In genomic region chr19:10389863-10390262, GRCh38 we compare ENCODE assay signal across 10 cellular contexts. TPM values are rescaled to one million over a fixed set of nuclear protein-coding genes. Genes with fewer than 3 reads are reported as not detected.
A peak's percentile ranks its signal among the peaks of the same experiment; 100 is the strongest.
DNase-seq lines count a peak whose midpoint lies in the region; ATAC-seq and TF ChIP-seq lines count a peak whose summit lies in the region.
"Had no signal": no experiment of that assay in that cellular context is flagged by ENCODE, and none has a peak within 500 bp of the region (broad histone marks: within the 10 kb centered on the region; RNA-seq: fewer than 3 reads in every experiment).

No MANE protein-coding gene starts in this region.

- no peak overlapping the region for H3K27ac ChIP-seq in trophoblast cell (ENCODE audit: low read depth, low read length)

- peak; percentile 25 for DNase-seq in stimulated activated CD4-positive, alpha-beta T cell treated with anti-CD3 and anti-CD28 coated beads, Interleukin-12 subunit alpha, Interleukin-12 subunit beta, amount 100 ng/mL, for 4 hours
- no peak for DNase-seq in stimulated activated CD4-positive, alpha-beta T cell treated with anti-CD3 and anti-CD28 coated beads, Interleukin-4, amount 100 ng/mL, for 4 hours
- DNase-seq in fibroblast of pulmonary artery (ENCODE audit: low read depth): peak; percentile 18
- no peak for DNase-seq in hippocampal formation (lab: John Stamatoyannopoulos, UW)
- no peak for DNase-seq in trophoblast cell
- DNase-seq in NCI-H1930 (lab: John Stamatoyannopoulos, UW): no peak
- DNase-seq: DMS79; effector CD4-positive, alpha-beta T cell had no signal

- no peak overlapping the region for H3K4me2 ChIP-seq in trophoblast cell (ENCODE audit: low read length)

- WGBS in trophoblast cell (ENCODE audit: extremely low coverage, insufficient coverage, insufficient read length): no CpG with 5 or more reads among the region's 12 CpGs

- no peak overlapping the region for H3K14ac ChIP-seq in trophoblast cell (ENCODE audit: low read length)

- H3K4me3 ChIP-seq in fibroblast of pulmonary artery (replicated peaks; ENCODE audit: low read depth, low read length): no peak overlapping the region
- no peak overlapping the region for H3K4me3 ChIP-seq in trophoblast cell (ENCODE audit: low read depth, low read length)

- H4K91ac ChIP-seq in trophoblast cell (ENCODE audit: low read depth, low read length): no peak overlapping the region

- H3K79me1 ChIP-seq in trophoblast cell (ENCODE audit: low read length): no peaks in the 10 kb centered on the region

- H3K27me3 ChIP-seq in trophoblast cell (ENCODE audit: insufficient read depth, low read length): no peaks in the 10 kb centered on the region

- H3K23ac ChIP-seq in trophoblast cell (ENCODE audit: low read length): no peak overlapping the region

- no peaks in the 10 kb centered on the region for H3K79me2 ChIP-seq in trophoblast cell (ENCODE audit: control insufficient read depth, insufficient read depth, low read length, poor library complexity)

- no peak overlapping the region for H4K12ac ChIP-seq in trophoblast cell (ENCODE audit: low read depth, low read length)

- peaks cover 1% of the 10 kb centered on the region for H3K9me3 ChIP-seq in trophoblast cell (ENCODE audit: insufficient read depth, low read depth, low read length)

- H2AK5ac ChIP-seq in trophoblast cell (ENCODE audit: low read length): no peak overlapping the region

- no peak overlapping the region for H3K18ac ChIP-seq in trophoblast cell (ENCODE audit: low read length)

- no peak overlapping the region for H2AFZ ChIP-seq in trophoblast cell (ENCODE audit: insufficient read depth, low read length, poor library complexity)

- TF ChIP-seq CTCF in fibroblast of pulmonary artery (IDR thresholded peaks at IDR 0.05; ENCODE audit: low read length, missing control alignments): peak; percentile 14

- no peak overlapping the region for H2BK12ac ChIP-seq in trophoblast cell (ENCODE audit: low read length)

- no peak overlapping the region for H2BK5ac ChIP-seq in trophoblast cell (ENCODE audit: low read depth, low read length, poor library complexity)

- no peak for ATAC-seq in HG02588 (IDR thresholded peaks at IDR 0.05; ENCODE audit: unreplicated experiment)

- H3K4me1 ChIP-seq in trophoblast cell (ENCODE audit: control insufficient read depth in 1 of 2, insufficient read depth in 2 of 2, low read length in 2 of 2): no peaks in the 10 kb centered on the region

- no peak overlapping the region for H3K4ac ChIP-seq in trophoblast cell (ENCODE audit: low read depth, low read length)

- peaks cover 34 to 44% of the 10 kb centered on the region in 2 experiments for H3K36me3 ChIP-seq in trophoblast cell (ENCODE audit: control insufficient read depth in 1 of 2, insufficient read depth in 2 of 2, low read length in 2 of 2)

- no peak overlapping the region for H2BK120ac ChIP-seq in trophoblast cell (ENCODE audit: insufficient read depth, low read length, poor library complexity)

- no peak overlapping the region for H4K8ac ChIP-seq in trophoblast cell (ENCODE audit: low read depth, low read length)

- no peak overlapping the region for H3K9ac ChIP-seq in trophoblast cell (ENCODE audit: low read length)

TF ChIP-seq in PFSK-1, 5 proteins besides CTCF, POLR2A, EP300 and RAD21:
- no peak for TF ChIP-seq REST (IDR thresholded peaks at IDR 0.05; ENCODE audit: insufficient read depth in 1 of 2, low read depth in 2 of 2, low read length in 2 of 2)
- TF ChIP-seq SIN3A (IDR thresholded peaks at IDR 0.05; ENCODE audit: borderline replicate concordance, insufficient read depth, low read length): no peak
- TF ChIP-seq POLR2AphosphoS5 (IDR thresholded peaks at IDR 0.05; ENCODE audit: low read depth, low read length): peak; percentile 62
- TF ChIP-seq TAF1 (IDR thresholded peaks at IDR 0.05; ENCODE audit: borderline replicate concordance, insufficient read depth, low read length): no peak

RNA-seq across cellular contexts. Expression of gene TYK2, which starts 9.5 kb away (rescaled TPM):
- 100 TPM for polyA plus RNA-seq in PFSK-1 (2012; ENCODE audit: insufficient read length, low read depth)
- polyA plus RNA-seq in trophoblast cell (2013): 62.0 and 64.7 TPM in 2 replicates

RNA-seq across cellular contexts. Expression of gene CDC37, which starts 13.5 kb away (rescaled TPM):
- 368 TPM for polyA plus RNA-seq in PFSK-1 (2012; ENCODE audit: insufficient read length, low read depth)
- 163 and 166 TPM in 2 replicates for polyA plus RNA-seq in trophoblast cell (2013)

RNA-seq across cellular contexts. Expression of gene PDE4A, which starts 30.5 kb away (rescaled TPM):
- 2.0 TPM for polyA plus RNA-seq in PFSK-1 (2012; ENCODE audit: insufficient read length, low read depth)
- 1.2 and 1.3 TPM in 2 replicates for polyA plus RNA-seq in trophoblast cell (2013)

RNA-seq across cellular contexts. Expression of gene ICAM3, which starts 50.4 kb away (rescaled TPM):
- 19.2 TPM for polyA plus RNA-seq in PFSK-1 (2012; ENCODE audit: insufficient read length, low read depth)
- 6.5 and 6.9 TPM in 2 replicates for polyA plus RNA-seq in trophoblast cell (2013)

RNA-seq across cellular contexts. Expression of gene RAVER1, which starts 56.5 kb away (rescaled TPM):
- 71.3 TPM for polyA plus RNA-seq in PFSK-1 (2012; ENCODE audit: insufficient read length, low read depth)
- polyA plus RNA-seq in trophoblast cell (2013): 32.5 and 33.1 TPM in 2 replicates

Comparison
In these comparisons a context has a peak if more than half of its experiments do, and no peak if none do; other contexts are left out.
1. DNase-seq: peak in stimulated activated CD4-positive, alpha-beta T cell treated with anti-CD3 and anti-CD28 coated beads, Interleukin-12 subunit alpha, Interleukin-12 subunit beta, amount 100 ng/mL, for 4 hours (single experiment) and fibroblast of pulmonary artery (single experiment); none in stimulated activated CD4-positive, alpha-beta T cell treated with anti-CD3 and anti-CD28 coated beads, Interleukin-4, amount 100 ng/mL, for 4 hours (0 of 2), hippocampal formation (0 of 2), trophoblast cell (0 of 2) and NCI-H1930 (0 of 2).